In the genomic region with DNA sequence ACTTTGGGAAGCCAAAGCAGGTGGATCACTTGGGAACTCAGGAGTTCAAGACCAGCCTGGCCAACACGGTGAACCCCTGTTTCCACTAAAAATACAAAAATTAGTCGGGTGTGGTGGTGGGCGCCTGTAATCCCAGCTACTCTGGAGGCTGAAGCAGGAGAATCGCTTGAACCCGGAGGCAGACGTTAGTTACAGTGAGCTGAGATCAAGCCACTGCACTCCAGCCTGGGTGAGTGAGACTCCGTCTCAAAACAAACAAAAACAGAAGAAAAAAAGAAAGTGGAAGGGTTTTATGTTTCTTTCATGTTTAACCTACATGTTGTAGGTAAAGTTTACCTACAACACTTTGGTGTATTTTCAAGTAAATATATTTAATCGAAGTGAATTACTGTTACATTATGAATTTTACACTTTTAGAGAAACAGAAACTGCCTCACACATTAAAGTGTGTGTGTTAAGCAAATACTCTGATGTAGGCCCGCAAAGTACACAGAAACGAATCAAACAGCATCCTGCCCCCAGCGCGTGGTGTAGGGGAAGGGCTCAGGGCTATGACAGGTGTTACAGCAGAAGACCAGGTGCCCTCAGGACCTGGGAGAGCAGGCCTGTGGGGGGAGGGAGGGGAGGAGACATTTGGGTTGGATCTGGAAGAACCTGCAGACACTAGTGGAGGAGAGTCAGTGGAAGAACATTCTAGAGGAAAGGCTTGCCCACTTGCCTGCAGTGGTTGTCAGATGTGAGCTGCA, we compare ENCODE assay signal across 1 cellular context.
TF ChIP-seq lines count a peak whose summit lies in the region.

No MANE protein-coding gene starts in this region.

TF ChIP-seq in HepG2, 621 proteins besides CTCF, POLR2A, EP300 and RAD21:
- TF ChIP-seq TBL1XR1 (IDR thresholded peaks at IDR 0.05; ENCODE audit: borderline replicate concordance, low read length, partially characterized antibody) = no peak
- TF ChIP-seq, protein P1, sequence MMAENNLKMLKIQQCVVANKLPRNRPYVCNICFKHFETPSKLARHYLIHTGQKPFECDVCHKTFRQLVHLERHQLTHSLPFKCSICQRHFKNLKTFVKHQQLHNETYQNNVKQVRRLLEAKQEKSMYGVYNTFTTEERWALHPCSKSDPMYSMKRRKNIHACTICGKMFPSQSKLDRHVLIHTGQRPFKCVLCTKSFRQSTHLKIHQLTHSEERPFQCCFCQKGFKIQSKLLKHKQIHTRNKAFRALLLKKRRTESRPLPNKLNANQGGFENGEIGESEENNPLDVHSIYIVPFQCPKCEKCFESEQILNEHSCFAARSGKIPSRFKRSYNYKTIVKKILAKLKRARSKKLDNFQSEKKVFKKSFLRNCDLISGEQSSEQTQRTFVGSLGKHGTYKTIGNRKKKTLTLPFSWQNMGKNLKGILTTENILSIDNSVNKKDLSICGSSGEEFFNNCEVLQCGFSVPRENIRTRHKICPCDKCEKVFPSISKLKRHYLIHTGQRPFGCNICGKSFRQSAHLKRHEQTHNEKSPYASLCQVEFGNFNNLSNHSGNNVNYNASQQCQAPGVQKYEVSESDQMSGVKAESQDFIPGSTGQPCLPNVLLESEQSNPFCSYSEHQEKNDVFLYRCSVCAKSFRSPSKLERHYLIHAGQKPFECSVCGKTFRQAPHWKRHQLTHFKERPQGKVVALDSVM (CRISPR knock-in tag; IDR thresholded peaks at IDR 0.05) = peak; percentile 70; the same call in 1 of the 2 replicates
- TF ChIP-seq, protein P2, sequence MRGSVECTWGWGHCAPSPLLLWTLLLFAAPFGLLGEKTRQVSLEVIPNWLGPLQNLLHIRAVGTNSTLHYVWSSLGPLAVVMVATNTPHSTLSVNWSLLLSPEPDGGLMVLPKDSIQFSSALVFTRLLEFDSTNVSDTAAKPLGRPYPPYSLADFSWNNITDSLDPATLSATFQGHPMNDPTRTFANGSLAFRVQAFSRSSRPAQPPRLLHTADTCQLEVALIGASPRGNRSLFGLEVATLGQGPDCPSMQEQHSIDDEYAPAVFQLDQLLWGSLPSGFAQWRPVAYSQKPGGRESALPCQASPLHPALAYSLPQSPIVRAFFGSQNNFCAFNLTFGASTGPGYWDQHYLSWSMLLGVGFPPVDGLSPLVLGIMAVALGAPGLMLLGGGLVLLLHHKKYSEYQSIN (CRISPR knock-in tag; IDR thresholded peaks at IDR 0.05; ENCODE audit: borderline replicate concordance) = no peak
- TF ChIP-seq ZMYM3 (CRISPR knock-in tag; IDR thresholded peaks at IDR 0.05) = 0 out of 2 replicates have a peak, but pooled peaks have one; percentile 37
- TF ChIP-seq, protein P3, sequence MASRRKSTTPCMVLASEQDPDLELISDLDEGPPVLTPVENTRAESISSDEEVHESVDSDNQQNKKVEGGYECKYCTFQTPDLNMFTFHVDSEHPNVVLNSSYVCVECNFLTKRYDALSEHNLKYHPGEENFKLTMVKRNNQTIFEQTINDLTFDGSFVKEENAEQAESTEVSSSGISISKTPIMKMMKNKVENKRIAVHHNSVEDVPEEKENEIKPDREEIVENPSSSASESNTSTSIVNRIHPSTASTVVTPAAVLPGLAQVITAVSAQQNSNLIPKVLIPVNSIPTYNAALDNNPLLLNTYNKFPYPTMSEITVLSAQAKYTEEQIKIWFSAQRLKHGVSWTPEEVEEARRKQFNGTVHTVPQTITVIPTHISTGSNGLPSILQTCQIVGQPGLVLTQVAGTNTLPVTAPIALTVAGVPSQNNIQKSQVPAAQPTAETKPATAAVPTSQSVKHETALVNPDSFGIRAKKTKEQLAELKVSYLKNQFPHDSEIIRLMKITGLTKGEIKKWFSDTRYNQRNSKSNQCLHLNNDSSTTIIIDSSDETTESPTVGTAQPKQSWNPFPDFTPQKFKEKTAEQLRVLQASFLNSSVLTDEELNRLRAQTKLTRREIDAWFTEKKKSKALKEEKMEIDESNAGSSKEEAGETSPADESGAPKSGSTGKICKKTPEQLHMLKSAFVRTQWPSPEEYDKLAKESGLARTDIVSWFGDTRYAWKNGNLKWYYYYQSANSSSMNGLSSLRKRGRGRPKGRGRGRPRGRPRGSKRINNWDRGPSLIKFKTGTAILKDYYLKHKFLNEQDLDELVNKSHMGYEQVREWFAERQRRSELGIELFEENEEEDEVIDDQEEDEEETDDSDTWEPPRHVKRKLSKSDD (CRISPR knock-in tag; IDR thresholded peaks at IDR 0.05; ENCODE audit: low read depth) = no peak
